ENCODE assay signal across 12 cellular contexts in the genomic region with DNA sequence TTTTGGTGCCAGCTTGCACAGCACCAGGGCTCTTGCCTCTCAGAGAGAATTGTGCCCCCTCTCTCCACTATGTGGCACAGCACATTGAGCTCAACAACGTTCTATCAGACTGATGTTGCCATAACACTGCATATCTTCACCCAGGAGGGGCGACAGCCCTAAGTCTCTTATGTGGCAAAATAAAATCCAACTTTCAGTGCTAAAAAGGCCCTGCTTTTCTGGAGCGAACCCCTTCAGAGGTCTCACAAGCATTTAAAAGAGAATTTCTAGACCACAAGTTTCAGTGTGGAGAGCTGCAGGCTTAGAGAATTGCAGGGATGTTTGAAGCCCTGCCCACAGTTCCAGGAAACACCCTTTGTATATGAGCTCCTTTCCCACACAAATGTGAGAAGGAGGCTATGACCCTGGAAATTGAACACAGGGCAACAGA.
DNase-seq lines count a peak whose midpoint lies in the region; ATAC-seq and TF ChIP-seq lines count a peak whose summit lies in the region.
"Had no signal": no experiment of that assay in that cellular context is flagged by ENCODE, and none has a peak within 500 bp of the region (broad histone marks: within the 10 kb centered on the region; RNA-seq: fewer than 3 reads in every experiment).

No MANE protein-coding gene starts in this region.

- intact Hi-C loops in cardiac septum (cut with DNase I): no loop called here
- intact Hi-C loops in Right ventricle myocardium superior (cut with DNase I): no loop called here

- H3K4me3 ChIP-seq in fibroblast of villous mesenchyme (ENCODE audit: low read depth, low read length) (no peak overlapping the region), tibial nerve (no peak overlapping the region)
- H3K4me3 ChIP-seq: skin epidermis, stomach had no signal

- TF ChIP-seq POLR2A in tibial nerve (IDR thresholded peaks at IDR 0.05): no peak

- TF ChIP-seq CTCF in fibroblast of villous mesenchyme (IDR thresholded peaks at IDR 0.05; ENCODE audit: insufficient read depth, low read depth, low read length): peak; percentile 24
- TF ChIP-seq CTCF in tibial nerve (IDR thresholded peaks at IDR 0.05): no peak

- 52 to 53% methylated on average over 3 of the region's 3 CpGs for WGBS in tibial nerve, 2 donors

- DNase-seq in cardiac septum (ENCODE audit: low spot score): peak; percentile 43
- DNase-seq in Right ventricle myocardium superior: no peak
- DNase-seq in UCSD-AML1 (lab: John Stamatoyannopoulos, UW; ENCODE audit: unreplicated experiment): peak; percentile 28
- no peak for DNase-seq in fibroblast of villous mesenchyme (ENCODE audit: low read depth)
- DNase-seq in tibial nerve (ENCODE audit: low spot score in 2 of 2): no peak
- DNase-seq in NCI-H1694 (lab: John Stamatoyannopoulos, UW): no peak
- DNase-seq: NCI-H2227 treated with DMSO at 0.1 percent for 48 hours, stomach had no signal

- no peaks in the 10 kb centered on the region for H3K36me3 ChIP-seq in tibial nerve
- H3K36me3 ChIP-seq: stomach had no signal

- TF ChIP-seq EP300 in tibial nerve (IDR thresholded peaks at IDR 0.05): no peak

- peak overlapping the region in 3 of 4 donors; percentile 6 to 75 (median 69) for H3K27ac ChIP-seq in tibial nerve
- H3K27ac ChIP-seq: C4-2B had no signal

- ATAC-seq in Right ventricle myocardium superior (ENCODE audit: poor library complexity) (no peak), GM18517 (IDR thresholded peaks at IDR 0.05; ENCODE audit: unreplicated experiment) (no peak), HG03469 (IDR thresholded peaks at IDR 0.05; ENCODE audit: unreplicated experiment) (no peak)

- H3K9me3 ChIP-seq in tibial nerve: peaks cover 0 to 2% (median 0%) of the 10 kb centered on the region in 4 donors
- H3K9me3 ChIP-seq: stomach had no signal

- peaks cover 0 to 53% (median 14%) of the 10 kb centered on the region in 4 donors for H3K4me1 ChIP-seq in tibial nerve

- H3K27me3 ChIP-seq in tibial nerve: no peaks in the 10 kb centered on the region
- H3K27me3 ChIP-seq: stomach had no signal

Comparison
In these comparisons a context has a peak if more than half of its experiments do, and no peak if none do; other contexts are left out.
1. DNase-seq: peak in cardiac septum (single experiment) and UCSD-AML1 (single experiment); none in Right ventricle myocardium superior (single experiment), fibroblast of villous mesenchyme (single experiment), tibial nerve (0 of 2) and NCI-H1694 (single experiment).